16 cellular contexts compared by ENCODE assay signal in the genomic region with DNA sequence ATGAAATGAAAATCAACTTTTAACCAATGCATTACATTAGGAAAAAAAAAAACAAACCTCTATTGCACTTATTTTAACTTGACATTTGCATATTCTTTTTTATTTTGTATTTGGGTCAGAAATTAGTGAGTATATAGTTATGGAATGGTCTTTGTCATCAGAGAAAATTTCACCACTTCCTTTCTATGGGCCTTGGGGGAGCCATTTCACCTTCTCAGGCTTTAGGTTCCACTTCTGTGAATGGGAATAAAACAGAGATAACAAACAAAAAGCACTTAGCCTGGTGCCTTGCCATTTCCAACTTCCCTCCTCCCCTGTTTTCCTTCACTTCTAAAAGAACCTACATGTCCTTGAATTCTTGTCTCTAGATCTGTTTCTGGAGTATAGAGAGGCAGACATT.
DNase-seq lines count a peak whose midpoint lies in the region; ATAC-seq and TF ChIP-seq lines count a peak whose summit lies in the region.
"Had no signal": no experiment of that assay in that cellular context is flagged by ENCODE, and none has a peak within 500 bp of the region (broad histone marks: within the 10 kb centered on the region; RNA-seq: fewer than 3 reads in every experiment).

No MANE protein-coding gene starts in this region.

- H2AFZ ChIP-seq in neuronal stem cell (ENCODE audit: low read length) = no peak overlapping the region

- no peak overlapping the region for H2BK120ac ChIP-seq in neuronal stem cell (ENCODE audit: low read depth, low read length)

- H3K9ac ChIP-seq in adipocyte (ENCODE audit: low read length) = peak overlapping the region; percentile 26
- H3K9ac ChIP-seq in neuronal stem cell (ENCODE audit: low read depth, low read length, poor library complexity) = no peak overlapping the region

- no peak overlapping the region for H4K91ac ChIP-seq in neuronal stem cell (ENCODE audit: low read depth, low read length, poor library complexity)

- peak; percentile 45 for DNase-seq in AG20443 (ENCODE audit: low spot score)
- peak; percentile 34 for DNase-seq in HS-27A (ENCODE audit: low read depth)
- DNase-seq in adipocyte (ENCODE audit: low read depth) = peak; percentile 19
- peak; percentile 49 to 73 for DNase-seq in foreskin fibroblast
- DNase-seq in COLO668 (lab: John Stamatoyannopoulos, UW; ENCODE audit: unreplicated experiment) = no peak
- no peak for DNase-seq in T-helper 9 cell
- no peak for DNase-seq in neuronal stem cell (ENCODE audit: low spot score)
- DNase-seq: activated T-cell treated with anti-CD3 and anti-CD28 coated beads, Interleukin-2, amount 50 U/mL, for 48 hours; aorta; CD4-positive, CD25-positive, alpha-beta regulatory T cell; MG63; mucosa of descending colon; NCI-H510A; SJCRH30; stimulated activated naive CD8-positive, alpha-beta T cell treated with anti-CD3 and anti-CD28 coated beads, Interleukin-15, amount 100 ng/mL, for 72 hours had no signal

- no peak for ATAC-seq in HG03159 (IDR thresholded peaks at IDR 0.05; ENCODE audit: unreplicated experiment)
- ATAC-seq: mucosa of descending colon; stimulated activated naive CD8-positive, alpha-beta T cell treated with anti-CD3 and anti-CD28 coated beads, Interleukin-15, amount 100 ng/mL, for 72 hours had no signal

- H3K36me3 ChIP-seq in adipocyte (ENCODE audit: control insufficient read depth, insufficient read depth, low read length, severe bottlenecking) = no peaks in the 10 kb centered on the region
- no peaks in the 10 kb centered on the region for H3K36me3 ChIP-seq in neuronal stem cell (replicated peaks in 1 of 2; ENCODE audit: control insufficient read depth in 2 of 2, insufficient read depth in 2 of 2, low read length in 2 of 2)
- H3K36me3 ChIP-seq: MG63, SJCRH30 had no signal

- no peak overlapping the region for H2BK15ac ChIP-seq in neuronal stem cell (ENCODE audit: low read length)

- H3K27ac ChIP-seq in neuronal stem cell (replicated peaks; ENCODE audit: low read length) = no peak overlapping the region
- H3K27ac ChIP-seq: SJCRH30 had no signal

- H3K4me2 ChIP-seq in neuronal stem cell (ENCODE audit: insufficient read depth, low read length, poor library complexity, severe bottlenecking) = no peak overlapping the region

- no peak overlapping the region for H2BK5ac ChIP-seq in neuronal stem cell (ENCODE audit: low read length)

- H3K4me1 ChIP-seq in adipocyte (ENCODE audit: control insufficient read depth, insufficient read depth, low read length) (peaks cover 37% of the 10 kb centered on the region), neuronal stem cell (ENCODE audit: control insufficient read depth in 2 of 2, insufficient read depth in 1 of 2, low read depth in 1 of 2, low read length in 2 of 2) (peaks cover 2 to 11% of the 10 kb centered on the region in 2 donors)

- H2AK5ac ChIP-seq in neuronal stem cell (ENCODE audit: low read depth, low read length) = no peak overlapping the region

- H3K4me3 ChIP-seq in adipocyte (ENCODE audit: low read length) (no peak overlapping the region), foreskin fibroblast (ENCODE audit: low read depth in 1 of 2, low read length in 2 of 2) (no peak overlapping the region), neuronal stem cell (ENCODE audit: low read length in 2 of 2) (no peak overlapping the region)
- H3K4me3 ChIP-seq: MG63, mucosa of descending colon, SJCRH30 had no signal

- no peak overlapping the region for H3K23ac ChIP-seq in neuronal stem cell (ENCODE audit: low read depth, low read length, poor library complexity)

- H4K8ac ChIP-seq in neuronal stem cell (ENCODE audit: low read depth, low read length) = no peak overlapping the region

- H2BK12ac ChIP-seq in neuronal stem cell (ENCODE audit: low read length) = no peak overlapping the region

- TF ChIP-seq CTCF in foreskin fibroblast (IDR thresholded peaks at IDR 0.05; ENCODE audit: low read depth, low read length) = peak; percentile 17

- H3K27me3 ChIP-seq in adipocyte (replicated peaks; ENCODE audit: control insufficient read depth, insufficient read depth, low read length) (no peaks in the 10 kb centered on the region), neuronal stem cell (ENCODE audit: control insufficient read depth in 3 of 3, insufficient read depth in 3 of 3, low read depth in 1 of 3, low read length in 3 of 3) (no peaks in the 10 kb centered on the region)
- H3K27me3 ChIP-seq: MG63, SJCRH30 had no signal

- no peak overlapping the region for H3K4ac ChIP-seq in neuronal stem cell (ENCODE audit: low read length)

- H3K79me1 ChIP-seq in neuronal stem cell (ENCODE audit: low read depth, low read length) = no peaks in the 10 kb centered on the region

- H3K14ac ChIP-seq in neuronal stem cell (ENCODE audit: low read length) = no peak overlapping the region

- H3K9me3 ChIP-seq in adipocyte (ENCODE audit: control insufficient read depth, low read length) = no peaks in the 10 kb centered on the region
- no peaks in the 10 kb centered on the region for H3K9me3 ChIP-seq in neuronal stem cell (replicated peaks in 1 of 2; ENCODE audit: control insufficient read depth in 2 of 2, insufficient read depth in 1 of 2, low read depth in 1 of 2, low read length in 2 of 2)
- H3K9me3 ChIP-seq: MG63, mucosa of descending colon, SJCRH30 had no signal

- no peak overlapping the region for H3K18ac ChIP-seq in neuronal stem cell (ENCODE audit: low read length)

Comparison
In these comparisons a context has a peak if more than half of its experiments do, and no peak if none do; other contexts are left out.
1. DNase-seq: peak in AG20443 (single experiment), HS-27A (single experiment), adipocyte (single experiment) and foreskin fibroblast (2 of 2); none in COLO668 (single experiment), T-helper 9 cell (single experiment) and neuronal stem cell (single experiment).